8 cellular contexts compared by ENCODE assay signal in the genomic region with DNA sequence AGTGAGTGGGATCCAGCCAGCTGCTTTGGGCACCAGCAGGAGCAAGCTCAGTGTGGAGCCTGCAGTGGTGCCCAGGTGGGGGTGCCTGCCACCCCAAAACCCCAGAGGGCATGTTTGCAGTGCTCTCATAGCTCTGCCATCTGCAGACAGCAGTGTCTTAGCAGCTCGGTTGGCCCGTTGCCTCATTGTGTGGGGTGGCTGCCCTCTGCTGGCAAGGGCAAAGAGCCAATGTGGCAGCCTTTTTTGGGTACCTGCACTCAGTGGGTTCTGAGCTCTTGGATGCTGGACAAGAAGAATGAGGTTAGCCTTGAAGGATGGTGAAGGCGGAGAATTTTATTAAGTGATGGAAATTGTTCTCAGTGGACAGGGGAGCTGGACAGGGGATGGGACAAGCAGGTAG. TPM values are rescaled to one million over a fixed set of nuclear protein-coding genes. Genes with fewer than 3 reads are reported as not detected.
DNase-seq lines count a peak whose midpoint lies in the region; ATAC-seq and TF ChIP-seq lines count a peak whose summit lies in the region.

No MANE protein-coding gene starts in this region.

- TF ChIP-seq CTCF in HFFc6 (IDR thresholded peaks at IDR 0.05) (peak; percentile 68; the same call in 1 of the 2 replicates), endothelial cell (IDR thresholded peaks at IDR 0.05; ENCODE audit: unreplicated experiment) (peak; percentile 29), neural progenitor cell (IDR thresholded peaks at IDR 0.05) (peak; percentile 71)

- H3K36me3 ChIP-seq in neural progenitor cell (no peaks in the 10 kb centered on the region), aorta (ENCODE audit: control insufficient read depth in 1 of 2, insufficient read depth in 2 of 2, low read length in 1 of 2) (no peaks in the 10 kb centered on the region)

- H3K4me1 ChIP-seq in neural progenitor cell, result peaks cover 8% of the 10 kb centered on the region
- no peaks in the 10 kb centered on the region for H3K4me1 ChIP-seq in aorta (ENCODE audit: control insufficient read depth in 1 of 2, insufficient read depth in 2 of 2, low read length in 2 of 2)

- no peak overlapping the region for H3K9ac ChIP-seq in neural progenitor cell

- H3K27me3 Mint-ChIP-seq in HFFc6 (ENCODE audit: insufficient read depth), result peaks cover 5% of the 10 kb centered on the region; the same call in 1 of the 2 replicates
- H3K27me3 Mint-ChIP-seq in activated CD4-positive, alpha-beta memory T cell treated with anti-CD3 and anti-CD28 coated beads for 36 hours, result peaks cover 14% of the 10 kb centered on the region
- H3K27me3 Mint-ChIP-seq in endothelial cell (ENCODE audit: unreplicated experiment), result peaks cover 3% of the 10 kb centered on the region
- peaks cover 4% of the 10 kb centered on the region for H3K27me3 Mint-ChIP-seq in neural progenitor cell (ENCODE audit: insufficient read depth, low read depth)

- H4K20me1 ChIP-seq in neural progenitor cell (ENCODE audit: low read depth), result no peaks in the 10 kb centered on the region

- no peaks in the 10 kb centered on the region for H3K36me3 Mint-ChIP-seq in HFFc6 (ENCODE audit: low read depth)
- H3K36me3 Mint-ChIP-seq in activated CD4-positive, alpha-beta memory T cell treated with anti-CD3 and anti-CD28 coated beads for 36 hours, result no peaks in the 10 kb centered on the region
- H3K36me3 Mint-ChIP-seq in endothelial cell (ENCODE audit: low read depth, unreplicated experiment), result no peaks in the 10 kb centered on the region
- no peaks in the 10 kb centered on the region for H3K36me3 Mint-ChIP-seq in neural progenitor cell

- no peaks in the 10 kb centered on the region for H3F3A ChIP-seq in neural progenitor cell (ENCODE audit: low read depth)

- H3K9me3 Mint-ChIP-seq in HFFc6 (no peaks in the 10 kb centered on the region), endothelial cell (ENCODE audit: unreplicated experiment) (no peaks in the 10 kb centered on the region), neural progenitor cell (no peaks in the 10 kb centered on the region)
- H3K9me3 Mint-ChIP-seq in activated CD4-positive, alpha-beta memory T cell treated with anti-CD3 and anti-CD28 coated beads for 36 hours, result no peaks in the 10 kb centered on the region

- intact Hi-C loops in activated CD4-positive, alpha-beta memory T cell treated with anti-CD3 and anti-CD28 coated beads for 36 hours (cut with micrococcal nuclease), result loop anchor here (1.0 to 10.0 kb wide), 5 partner anchors 70 to 467 kb away; a partner anchor contains a TSS
- intact Hi-C loops in aorta (cut with DNase I), result loop anchor here (2.0 to 10.0 kb wide), 3 partner anchors 79 to 327 kb away; no protein-coding TSS in a partner anchor

- H3K4me3 ChIP-seq in neural progenitor cell, result no peak overlapping the region
- H3K4me3 ChIP-seq in aorta (ENCODE audit: low read length in 2 of 2), result no peak overlapping the region

- POLR2A ChIA-PET in activated CD4-positive, alpha-beta memory T cell treated with anti-CD3 and anti-CD28 coated beads for 36 hours (lab: Charles Lee), result interaction anchor here (0.7 to 1.3 kb wide), 2 partner anchors 75 to 76 kb away, joined by 3 read pairs; no protein-coding TSS in a partner anchor

- WGBS in aorta, 2 donors, result 64 to 65% methylated on average over 3 of the region's 3 CpGs

- no peak overlapping the region for H3K4me3 Mint-ChIP-seq in HFFc6
- no peak overlapping the region for H3K4me3 Mint-ChIP-seq in activated CD4-positive, alpha-beta memory T cell treated with anti-CD3 and anti-CD28 coated beads for 36 hours
- no peak overlapping the region for H3K4me3 Mint-ChIP-seq in endothelial cell (ENCODE audit: unreplicated experiment)
- H3K4me3 Mint-ChIP-seq in neural progenitor cell, result no peak overlapping the region

- peak; percentile 54 for ATAC-seq in aorta (ENCODE audit: low FRiP score)

- CTCF ChIA-PET in activated CD4-positive, alpha-beta memory T cell treated with anti-CD3 and anti-CD28 coated beads for 36 hours (lab: Charles Lee), result interaction anchor here (0.6 to 17.6 kb wide), 73 partner anchors 8 to 609 kb away, joined by 3 to 697 read pairs (median 6); a partner anchor contains a TSS

- H2AFZ ChIP-seq in neural progenitor cell (replicated peaks), result no peak overlapping the region

- H3K4me2 ChIP-seq in neural progenitor cell, result no peak overlapping the region

- H3K27ac ChIP-seq in neural progenitor cell (no peak overlapping the region), aorta (ENCODE audit: low read depth in 1 of 2, low read length in 2 of 2) (no peak overlapping the region)

- H3K79me2 ChIP-seq in neural progenitor cell (ENCODE audit: low read depth), result no peaks in the 10 kb centered on the region

- H3K9me3 ChIP-seq in neural progenitor cell (ENCODE audit: low read depth), result no peaks in the 10 kb centered on the region
- no peaks in the 10 kb centered on the region for H3K9me3 ChIP-seq in aorta (ENCODE audit: control insufficient read depth, low read length)

- peak; percentile 68 for DNase-seq in Daoy (ENCODE audit: low read depth)
- peak; percentile 33 for DNase-seq in HFFc6
- DNase-seq in NCI-H446 (lab: John Stamatoyannopoulos, UW), result peak; percentile 78 to 87
- DNase-seq in activated CD4-positive, alpha-beta memory T cell treated with anti-CD3 and anti-CD28 coated beads for 36 hours, result peak; percentile 85
- DNase-seq in endothelial cell (ENCODE audit: low spot score), result peak; percentile 65
- DNase-seq in neural progenitor cell (ENCODE audit: low spot score), result peak; percentile 79
- DNase-seq in aorta, result peak in 1 of 2 donors; percentile 67
- no peak for DNase-seq in cortex of kidney (lab: John Stamatoyannopoulos, UW)

- H3K4me1 Mint-ChIP-seq in HFFc6 (ENCODE audit: low read depth) (no peaks in the 10 kb centered on the region), endothelial cell (ENCODE audit: unreplicated experiment) (no peaks in the 10 kb centered on the region), neural progenitor cell (peaks cover 10% of the 10 kb centered on the region)
- H3K4me1 Mint-ChIP-seq in activated CD4-positive, alpha-beta memory T cell treated with anti-CD3 and anti-CD28 coated beads for 36 hours (ENCODE audit: low read depth), result no peaks in the 10 kb centered on the region

- H3K27me3 ChIP-seq in neural progenitor cell (no peaks in the 10 kb centered on the region), aorta (ENCODE audit: control insufficient read depth in 1 of 2, insufficient read depth in 2 of 2, low read length in 1 of 2) (no peaks in the 10 kb centered on the region)

- H3K27ac Mint-ChIP-seq in HFFc6 (no peak overlapping the region), endothelial cell (ENCODE audit: unreplicated experiment) (no peak overlapping the region), neural progenitor cell (no peak overlapping the region)
- no peak overlapping the region for H3K27ac Mint-ChIP-seq in activated CD4-positive, alpha-beta memory T cell treated with anti-CD3 and anti-CD28 coated beads for 36 hours

RNA-seq across cellular contexts. Expression of a gene that starts 52.3 kb away (rescaled TPM):
- not detected in 2 replicates for total RNA-seq in Daoy (2014; rRNA removed; shearing (Covaris generic))
- not detected for total RNA-seq in HFFc6 (2021; fragmentation: NEBNext Ultra II Directional; extraction: Animal tissue kit (Norgen Biotek cat#: 25700))
- total RNA-seq in activated CD4-positive, alpha-beta memory T cell treated with anti-CD3 and anti-CD28 coated beads for 36 hours, result not detected
- total RNA-seq in endothelial cell (ENCODE audit: unreplicated experiment) (not detected), neural progenitor cell (ENCODE audit: low replicate concordance) (0.62 and 1.8 TPM in 2 replicates), aorta (not detected)
- not detected for polyA plus RNA-seq in aorta

RNA-seq across cellular contexts. Expression of a gene that starts 54.1 kb away (rescaled TPM):
- not detected in 2 replicates for total RNA-seq in Daoy (2014; rRNA removed; shearing (Covaris generic))
- total RNA-seq in HFFc6 (2021; fragmentation: NEBNext Ultra II Directional; extraction: Animal tissue kit (Norgen Biotek cat#: 25700)), result not detected
- not detected for total RNA-seq in activated CD4-positive, alpha-beta memory T cell treated with anti-CD3 and anti-CD28 coated beads for 36 hours
- total RNA-seq in endothelial cell (ENCODE audit: unreplicated experiment), result not detected
- total RNA-seq in neural progenitor cell (ENCODE audit: low replicate concordance), result not detected in 2 replicates
- total RNA-seq in aorta, result not detected
- not detected for polyA plus RNA-seq in aorta
